24 cellular contexts compared by ENCODE assay signal in the genomic region with DNA sequence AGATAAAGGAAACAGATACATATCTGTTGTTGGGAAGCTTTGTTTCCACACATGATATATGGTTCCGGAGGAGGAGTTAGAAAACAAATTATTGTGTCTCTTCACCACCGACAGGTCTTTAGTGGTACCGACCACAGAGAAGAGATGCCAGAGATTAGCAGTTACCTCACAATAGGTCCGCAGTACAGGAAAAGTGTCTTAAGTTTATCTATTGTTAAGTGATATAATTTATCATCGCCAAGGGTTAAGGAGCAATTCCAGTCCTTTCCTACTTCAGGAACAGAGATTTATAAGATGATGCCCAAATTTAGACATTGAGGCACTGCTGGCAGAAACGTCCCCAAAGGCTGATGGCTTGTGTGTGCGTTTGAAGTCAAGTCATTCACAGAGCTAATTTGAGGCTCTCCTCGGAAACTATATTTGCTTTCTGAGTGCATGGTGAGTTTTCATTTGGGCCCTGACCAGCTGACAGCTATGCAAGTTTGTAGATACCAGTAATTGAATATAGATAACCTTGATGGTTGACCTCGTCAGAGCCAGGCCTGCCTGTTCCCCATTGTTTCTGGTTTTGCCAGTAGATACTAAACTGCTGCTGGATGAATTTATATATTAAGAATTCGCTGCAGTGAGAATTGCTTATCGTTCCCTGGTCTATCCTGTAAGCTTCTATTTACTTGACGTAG.
"Had no signal": no experiment of that assay in that cellular context is flagged by ENCODE, and none has a peak within 500 bp of the region (broad histone marks: within the 10 kb centered on the region; RNA-seq: fewer than 3 reads in every experiment).

No MANE protein-coding gene starts in this region.

- H3K27me3 ChIP-seq: adrenal gland, Peyer's patch had no signal

- ATAC-seq: activated T-cell treated with anti-CD3 and anti-CD28 coated beads, Interleukin-2, amount 50 U/mL, for 72 hours had no signal

- H3K4me3 ChIP-seq: adrenal gland, Peyer's patch had no signal

- H3K4me1 ChIP-seq: adrenal gland, Peyer's patch had no signal

- H3K27ac ChIP-seq: Peyer's patch, RWPE1 had no signal

- H3K9me3 ChIP-seq: adrenal gland, Peyer's patch had no signal

- H3K36me3 ChIP-seq: adrenal gland, Peyer's patch had no signal

- DNase-seq: activated CD4-positive, alpha-beta memory T cell treated with anti-CD3 and anti-CD28 coated beads, Interleukin-2, amount 10 ng/mL, durations not matched to agents 7 days and 5 days; activated CD4-positive, alpha-beta T cell treated with anti-CD3 and anti-CD28 coated beads, Interleukin-2, amount 50 U/mL, for 1 hour; activated CD4-positive, CD25-positive, alpha-beta regulatory T cell; activated gamma-delta T cell treated with Interleukin-2 at 50 U/mL for 16 hours; activated naive CD4-positive, alpha-beta T cell treated with anti-CD3 and anti-CD28 coated beads, Interleukin-2, amount 10 ng/mL, durations not matched to agents 7 days and 5 days; activated naive CD8-positive, alpha-beta T cell treated with anti-CD3 and anti-CD28 coated beads for 36 hours; activated T-cell treated with anti-CD3 and anti-CD28 coated beads for 4 hours; activated T-cell treated with anti-CD3 and anti-CD28 coated beads, Interleukin-2, amount 50 U/mL, for 72 hours; adrenal gland; anterior cingulate cortex; KBM-7; NCI-H1092; NCI-H1417; NCI-H2029; NCI-H2107; NCI-H345; NCI-H510A; NCI-H526 treated with DMSO at 0.1 percent for 48 hours; NCI-H82; OCI-M1; Peyer's patch; SHP77 treated with DMSO at 0.1 percent for 48 hours; T-helper 1 cell had no signal
